In genomic region chr3:57681691-57682090, GRCh38 we compare ENCODE assay signal across 27 cellular contexts.
"Had no signal": no experiment of that assay in that cellular context is flagged by ENCODE, and none has a peak within 500 bp of the region (broad histone marks: within the 10 kb centered on the region; RNA-seq: fewer than 3 reads in every experiment).

No MANE protein-coding gene starts in this region.

- H3K9me3 Mint-ChIP-seq: activated naive CD4-positive, alpha-beta T cell treated with anti-CD3 and anti-CD28 coated beads, Interleukin-2, amount 50 U/mL, for 72 hours; activated T-cell treated with anti-CD3 and anti-CD28 coated beads, Interleukin-2, amount 50 U/mL, for 4 hours; WTC11 had no signal

- H3K36me3 Mint-ChIP-seq: WTC11 had no signal

- H3K9me3 ChIP-seq: SJSA1 had no signal

- H3K27me3 ChIP-seq: brain microvascular endothelial cell, cardiac muscle cell, SJSA1 had no signal

- H3K4me1 Mint-ChIP-seq: WTC11 had no signal

- H3K4me1 ChIP-seq: SJSA1 had no signal

- H3K4me3 Mint-ChIP-seq: activated CD8-positive, alpha-beta T cell treated with anti-CD3 and anti-CD28 coated beads, Interleukin-2, amount 10 ng/mL, durations not matched to agents 7 days and 5 days; activated T-cell treated with anti-CD3 and anti-CD28 coated beads, Interleukin-2, amount 50 U/mL, for 4 hours; WTC11 had no signal

- H3K27ac Mint-ChIP-seq: activated CD8-positive, alpha-beta T cell treated with anti-CD3 and anti-CD28 coated beads, Interleukin-2, amount 10 ng/mL, durations not matched to agents 7 days and 5 days; activated naive CD4-positive, alpha-beta T cell treated with anti-CD3 and anti-CD28 coated beads, Interleukin-2, amount 50 U/mL, for 72 hours; T-helper 17 cell had no signal

- H3K27ac ChIP-seq: brain microvascular endothelial cell, cardiac muscle cell, SJSA1 had no signal

- H3K36me3 ChIP-seq: brain microvascular endothelial cell, cardiac muscle cell had no signal

- FAIRE-seq: colon, RCC 7860 had no signal

- DNase-seq: activated CD4-positive, alpha-beta T cell treated with anti-CD3 and anti-CD28 coated beads for 48 hours; activated CD4-positive, alpha-beta T cell treated with anti-CD3 and anti-CD28 coated beads, Interleukin-2, amount 50 U/mL, for 4 hours; activated CD4-positive, CD25-positive, alpha-beta regulatory T cell treated with anti-CD3 and anti-CD28 coated beads, Interleukin-2, amount 50 U/mL, for 72 hours; activated CD8-positive, alpha-beta T cell treated with anti-CD3 and anti-CD28 coated beads, Interleukin-2, amount 10 ng/mL, durations not matched to agents 7 days and 5 days; activated effector memory CD4-positive, alpha-beta T cell treated with anti-CD3 and anti-CD28 coated beads, Interleukin-2, amount 50 U/mL, for 16 hours; activated naive CD4-positive, alpha-beta T cell treated with Interleukin-2 at 50 U/mL for 16 hours; activated T-cell treated with anti-CD3 and anti-CD28 coated beads, Interleukin-2, amount 50 U/mL, for 4 hours; cerebellar nuclear complex; NCI-H1048; NCI-H1694; NCI-H2029; NCI-H2107; NCI-H2171 treated with DMSO at 0.1 percent for 48 hours; NCI-H226; NCI-H526; NCI-H82; SHP77; T-helper 17 cell; T-helper 9 cell had no signal

- H3K4me3 ChIP-seq: cardiac muscle cell, SJSA1 had no signal

- H3K27me3 Mint-ChIP-seq: T-helper 17 cell had no signal

- ATAC-seq: activated CD8-positive, alpha-beta T cell treated with anti-CD3 and anti-CD28 coated beads, Interleukin-2, amount 10 ng/mL, durations not matched to agents 7 days and 5 days; activated T-cell treated with anti-CD3 and anti-CD28 coated beads, Interleukin-2, amount 50 U/mL, for 4 hours; PC-3; T-helper 17 cell; WTC11 had no signal
